27 cellular contexts compared by ENCODE assay signal in genomic region chr10:878895-879294, GRCh38. TPM values are rescaled to one million over a fixed set of nuclear protein-coding genes. Genes with fewer than 3 reads are reported as not detected.
DNase-seq lines count a peak whose midpoint lies in the region; ATAC-seq and TF ChIP-seq lines count a peak whose summit lies in the region.
"Had no signal": no experiment of that assay in that cellular context is flagged by ENCODE, and none has a peak within 500 bp of the region (broad histone marks: within the 10 kb centered on the region; RNA-seq: fewer than 3 reads in every experiment).

No MANE protein-coding gene starts in this region.

- in situ Hi-C loops in HAP-1 (cut with MboI; ENCODE audit: low sequenced_read_pairs), result no loop called here

- 38 to 51% (median 46%) methylated on average over 3 of the region's 3 CpGs for WGBS in psoas muscle, 3 donors

- H2AFZ ChIP-seq in GM23338, result no peak overlapping the region
- H2AFZ ChIP-seq: neural progenitor cell had no signal

- CTCF ChIA-PET in CD8-positive, alpha-beta T cell (lab: Charles Lee), result no interaction called here

- H3K79me2 ChIP-seq in GM23338 (replicated peaks; ENCODE audit: insufficient read depth), result peaks cover 71% of the 10 kb centered on the region

- H3K9me3 Mint-ChIP-seq in CD8-positive, alpha-beta T cell, result no peaks in the 10 kb centered on the region
- H3K9me3 Mint-ChIP-seq in GM23338, result no peaks in the 10 kb centered on the region
- no peaks in the 10 kb centered on the region for H3K9me3 Mint-ChIP-seq in stimulated activated naive B cell treated with anti-CD40 and anti-IgM and Interleukin-4, amounts not matched to agents 10 μg/mL and 1 μg/mL and 100 μg/mL, for 72 hours
- H3K9me3 Mint-ChIP-seq: activated naive CD4-positive, alpha-beta T cell treated with anti-CD3 and anti-CD28 coated beads, Interleukin-2, amount 50 U/mL, for 24 hours; neural progenitor cell; stimulated activated naive CD8-positive, alpha-beta T cell treated with anti-CD3 and anti-CD28 coated beads, Interleukin-15, amount 100 ng/mL, for 72 hours; WTC11 had no signal

- DNase-seq in CD8-positive, alpha-beta T cell, result no peak
- DNase-seq in GM23338 (ENCODE audit: low spot score), result no peak
- peak; percentile 16 for DNase-seq in fibroblast of villous mesenchyme (ENCODE audit: low read depth)
- no peak for DNase-seq in psoas muscle
- DNase-seq in substantia nigra (lab: John Stamatoyannopoulos, UW), result no peak
- no peak for DNase-seq in stimulated activated naive B cell treated with anti-CD40 and anti-IgM and Interleukin-4, amounts not matched to agents 10 μg/mL and 1 μg/mL and 100 μg/mL, for 72 hours
- DNase-seq in HAP-1 (ENCODE audit: low spot score in 2 of 2), result no peak
- DNase-seq: activated CD8-positive, alpha-beta memory T cell treated with anti-CD3 and anti-CD28 coated beads, Interleukin-2, amount 50 U/mL, for 4 hours; DMS79; GF-D8; H7; kidney glomerular epithelial cell; mesenchymal stem cell; NCI-H1048; NCI-H187 treated with DMSO at 0.1 percent for 48 hours; NCI-H524 treated with DMSO at 0.1 percent for 48 hours; NK-92 treated with Interleukin-12 subunit alpha and Interleukin-12 subunit beta, amount 100 ng/mL, for 24 hours; SIG-M5; stimulated activated naive CD8-positive, alpha-beta T cell treated with anti-CD3 and anti-CD28 coated beads, Interleukin-15, amount 100 ng/mL, for 72 hours; T1000; trophoblast cell had no signal

- no peak for ATAC-seq in CD8-positive, alpha-beta T cell
- ATAC-seq in GM23338, result no peak
- ATAC-seq in psoas muscle, result peak in 3 of 4 donors; percentile 27 to 72 (median 64)
- ATAC-seq in stimulated activated naive B cell treated with anti-CD40 and anti-IgM and Interleukin-4, amounts not matched to agents 10 μg/mL and 1 μg/mL and 100 μg/mL, for 72 hours (replicated peaks), result no peak
- ATAC-seq: stimulated activated naive CD8-positive, alpha-beta T cell treated with anti-CD3 and anti-CD28 coated beads, Interleukin-15, amount 100 ng/mL, for 72 hours; WTC11 had no signal

- peaks cover 33% of the 10 kb centered on the region for H4K20me1 ChIP-seq in GM23338 (replicated peaks; ENCODE audit: insufficient read depth)

- no peak overlapping the region for H3K27ac ChIP-seq in CD8-positive, alpha-beta T cell (ENCODE audit: low read depth, low read length)
- no peak overlapping the region for H3K27ac ChIP-seq in GM23338 (ENCODE audit: low read depth)
- peak overlapping the region; percentile 56 for H3K27ac ChIP-seq in psoas muscle
- H3K27ac ChIP-seq in substantia nigra (ENCODE audit: low read depth, low read length, poor library complexity, severe bottlenecking), result no peak overlapping the region
- H3K27ac ChIP-seq: BLaER1 treated with 17β-estradiol and CSF1 and Interleukin-3, amounts not matched to agents 10 nM and 100 nM; neural progenitor cell; skin epidermis had no signal

- H3K36me3 Mint-ChIP-seq in CD8-positive, alpha-beta T cell, result peaks cover 76% of the 10 kb centered on the region
- peaks cover 33% of the 10 kb centered on the region for H3K36me3 Mint-ChIP-seq in GM23338 (ENCODE audit: low read depth)
- peaks cover 43 to 54% of the 10 kb centered on the region in 2 donors for H3K36me3 Mint-ChIP-seq in stimulated activated naive B cell treated with anti-CD40 and anti-IgM and Interleukin-4, amounts not matched to agents 10 μg/mL and 1 μg/mL and 100 μg/mL, for 72 hours

- H3K4me1 Mint-ChIP-seq in CD8-positive, alpha-beta T cell (ENCODE audit: low read depth), result peaks cover 15% of the 10 kb centered on the region
- H3K4me1 Mint-ChIP-seq in GM23338, result no peaks in the 10 kb centered on the region
- peaks cover 5 to 15% of the 10 kb centered on the region in 2 donors for H3K4me1 Mint-ChIP-seq in stimulated activated naive B cell treated with anti-CD40 and anti-IgM and Interleukin-4, amounts not matched to agents 10 μg/mL and 1 μg/mL and 100 μg/mL, for 72 hours
- H3K4me1 Mint-ChIP-seq: neural progenitor cell, WTC11 had no signal

- H3K9me2 ChIP-seq in GM23338 (ENCODE audit: insufficient read depth), result no peaks in the 10 kb centered on the region

- no peak overlapping the region for H3K4me2 ChIP-seq in GM23338
- H3K4me2 ChIP-seq: BLaER1 treated with 17β-estradiol and CSF1 and Interleukin-3, amounts not matched to agents 10 nM and 100 nM; neural progenitor cell had no signal

- H3F3A ChIP-seq in GM23338 (replicated peaks; ENCODE audit: low read depth), result 0 out of 2 replicates have a peak, but pooled peaks cover 6% of the 10 kb centered on the region

- TF ChIP-seq CTCF in CD8-positive, alpha-beta T cell (IDR thresholded peaks at IDR 0.05), result no peak
- TF ChIP-seq CTCF in GM23338 (conservative IDR thresholded peaks at IDR 0.05; ENCODE audit: low read depth in 2 of 2) (no peak), fibroblast of villous mesenchyme (IDR thresholded peaks at IDR 0.05; ENCODE audit: insufficient read depth, low read depth, low read length) (no peak), psoas muscle (IDR thresholded peaks at IDR 0.05) (no peak)

- H3K27me3 Mint-ChIP-seq in CD8-positive, alpha-beta T cell (ENCODE audit: low read depth), result no peaks in the 10 kb centered on the region
- peaks cover 4% of the 10 kb centered on the region for H3K27me3 Mint-ChIP-seq in GM23338 (ENCODE audit: insufficient read depth, low read depth, poor library complexity)
- no peaks in the 10 kb centered on the region for H3K27me3 Mint-ChIP-seq in stimulated activated naive B cell treated with anti-CD40 and anti-IgM and Interleukin-4, amounts not matched to agents 10 μg/mL and 1 μg/mL and 100 μg/mL, for 72 hours
- H3K27me3 Mint-ChIP-seq: activated naive CD4-positive, alpha-beta T cell treated with anti-CD3 and anti-CD28 coated beads, Interleukin-2, amount 50 U/mL, for 24 hours; stimulated activated naive CD8-positive, alpha-beta T cell treated with anti-CD3 and anti-CD28 coated beads, Interleukin-15, amount 100 ng/mL, for 72 hours had no signal

- peaks cover 23% of the 10 kb centered on the region for H3K36me3 ChIP-seq in CD8-positive, alpha-beta T cell (ENCODE audit: insufficient read depth, low read length)
- H3K36me3 ChIP-seq in GM23338 (ENCODE audit: insufficient read depth) (peaks cover 9% of the 10 kb centered on the region), psoas muscle (ENCODE audit: insufficient read depth in 1 of 2, low read depth in 1 of 2) (peaks cover 0 to 55% of the 10 kb centered on the region in 2 donors), HAP-1 (replicated peaks) (peaks cover 65% of the 10 kb centered on the region)
- H3K36me3 ChIP-seq: neural progenitor cell had no signal

- no peak overlapping the region for H3K4me3 Mint-ChIP-seq in CD8-positive, alpha-beta T cell
- no peak overlapping the region for H3K4me3 Mint-ChIP-seq in GM23338
- no peak overlapping the region for H3K4me3 Mint-ChIP-seq in stimulated activated naive B cell treated with anti-CD40 and anti-IgM and Interleukin-4, amounts not matched to agents 10 μg/mL and 1 μg/mL and 100 μg/mL, for 72 hours
- H3K4me3 Mint-ChIP-seq: activated naive CD4-positive, alpha-beta T cell treated with anti-CD3 and anti-CD28 coated beads, Interleukin-2, amount 50 U/mL, for 24 hours; neural progenitor cell; stimulated activated naive CD8-positive, alpha-beta T cell treated with anti-CD3 and anti-CD28 coated beads, Interleukin-15, amount 100 ng/mL, for 72 hours; WTC11 had no signal

- H3K27ac Mint-ChIP-seq in CD8-positive, alpha-beta T cell, result peak overlapping the region; percentile 62
- H3K27ac Mint-ChIP-seq in GM23338, result peak overlapping the region; percentile 18; the same call in 1 of the 2 replicates
- no peak overlapping the region for H3K27ac Mint-ChIP-seq in stimulated activated naive B cell treated with anti-CD40 and anti-IgM and Interleukin-4, amounts not matched to agents 10 μg/mL and 1 μg/mL and 100 μg/mL, for 72 hours
- H3K27ac Mint-ChIP-seq: activated naive CD4-positive, alpha-beta T cell treated with anti-CD3 and anti-CD28 coated beads, Interleukin-2, amount 50 U/mL, for 24 hours; neural progenitor cell; stimulated activated naive CD8-positive, alpha-beta T cell treated with anti-CD3 and anti-CD28 coated beads, Interleukin-15, amount 100 ng/mL, for 72 hours; WTC11 had no signal

- H3K27me3 ChIP-seq in CD8-positive, alpha-beta T cell (ENCODE audit: insufficient read depth, low read length), result no peaks in the 10 kb centered on the region
- H3K27me3 ChIP-seq in GM23338 (ENCODE audit: insufficient read depth) (no peaks in the 10 kb centered on the region), psoas muscle (ENCODE audit: insufficient read depth in 3 of 3, low read length in 2 of 3) (no peaks in the 10 kb centered on the region), HAP-1 (ENCODE audit: low read depth) (no peaks in the 10 kb centered on the region)
- H3K27me3 ChIP-seq: BLaER1 treated with 17β-estradiol and CSF1 and Interleukin-3, amounts not matched to agents 10 nM and 100 nM; dorsolateral prefrontal cortex; neural progenitor cell had no signal

- POLR2A ChIA-PET in CD8-positive, alpha-beta T cell (lab: Charles Lee), result no interaction called here

- H3K4me3 ChIP-seq in CD8-positive, alpha-beta T cell (ENCODE audit: low read depth, low read length), result no peak overlapping the region
- H3K4me3 ChIP-seq in GM23338 (no peak overlapping the region), fibroblast of villous mesenchyme (ENCODE audit: low read depth, low read length) (no peak overlapping the region), psoas muscle (no peak overlapping the region), HAP-1 (no peak overlapping the region)
- H3K4me3 ChIP-seq: BLaER1 treated with 17β-estradiol and CSF1 and Interleukin-3, amounts not matched to agents 10 nM and 100 nM; dorsolateral prefrontal cortex; neural progenitor cell; skin epidermis had no signal

- H3K4me1 ChIP-seq in CD8-positive, alpha-beta T cell (ENCODE audit: insufficient read depth, low read length), result no peaks in the 10 kb centered on the region
- H3K4me1 ChIP-seq in GM23338 (ENCODE audit: insufficient read depth) (no peaks in the 10 kb centered on the region), psoas muscle (peaks cover 27% of the 10 kb centered on the region), HAP-1 (no peaks in the 10 kb centered on the region)
- H3K4me1 ChIP-seq: BLaER1 treated with 17β-estradiol and CSF1 and Interleukin-3, amounts not matched to agents 10 nM and 100 nM; neural progenitor cell had no signal

- no peaks in the 10 kb centered on the region for H3K9me3 ChIP-seq in CD8-positive, alpha-beta T cell (ENCODE audit: low read length)
- H3K9me3 ChIP-seq in psoas muscle (no peaks in the 10 kb centered on the region), HAP-1 (no peaks in the 10 kb centered on the region)
- H3K9me3 ChIP-seq: BLaER1 treated with 17β-estradiol and CSF1 and Interleukin-3, amounts not matched to agents 10 nM and 100 nM had no signal

- intact Hi-C loops in CD8-positive, alpha-beta T cell (cut with DNase I, micrococcal nuclease), result no loop called here
- intact Hi-C loops in psoas muscle (cut with DNase I), result loop anchor here in 1 of 2 donors (5.0 kb wide), 1 partner anchor 53 kb away; the partner anchor contains the start of gene LARP4B

TF ChIP-seq in GM23338, 12 proteins besides CTCF, POLR2A, EP300 and RAD21 (continues in another document):
- TF ChIP-seq STAT1 (IDR thresholded peaks at IDR 0.05; ENCODE audit: unreplicated experiment), result no peak

RNA-seq across cellular contexts. Expression of gene LARP4B, which starts 52.6 kb away (rescaled TPM):
- total RNA-seq in CD8-positive, alpha-beta T cell, result 10 to 100 TPM; 32.5 to 32.7 TPM
- 52.3 and 59.6 TPM in 2 replicates for total RNA-seq in GM23338 (2014; rRNA removed; shearing (Covaris generic))
- polyA plus RNA-seq in GM23338 (2016; fragmentation: Nextera tagmentation; extraction: Ambion mirVana), result 14.6 and 18.3 TPM in 2 replicates
- 49.0 and 57.4 TPM in 2 replicates for total RNA-seq in fibroblast of villous mesenchyme
- total RNA-seq in psoas muscle, result 10 to 100 TPM; 66.6 to 88.3 (median 79.6) TPM
- 10 to 100 TPM; 16.6 to 38.9 (median 21.7) TPM for polyA plus RNA-seq in psoas muscle

Comparison
In these comparisons a context has a peak if more than half of its experiments do, and no peak if none do; other contexts are left out.
1. ATAC-seq: peak in psoas muscle (3 of 4); none in CD8-positive, alpha-beta T cell (single experiment), GM23338 (single experiment) and stimulated activated naive B cell treated with anti-CD40 and anti-IgM and Interleukin-4, amounts not matched to agents 10 μg/mL and 1 μg/mL and 100 μg/mL, for 72 hours (0 of 2).